8 cellular contexts compared by ENCODE assay signal in the genomic region with DNA sequence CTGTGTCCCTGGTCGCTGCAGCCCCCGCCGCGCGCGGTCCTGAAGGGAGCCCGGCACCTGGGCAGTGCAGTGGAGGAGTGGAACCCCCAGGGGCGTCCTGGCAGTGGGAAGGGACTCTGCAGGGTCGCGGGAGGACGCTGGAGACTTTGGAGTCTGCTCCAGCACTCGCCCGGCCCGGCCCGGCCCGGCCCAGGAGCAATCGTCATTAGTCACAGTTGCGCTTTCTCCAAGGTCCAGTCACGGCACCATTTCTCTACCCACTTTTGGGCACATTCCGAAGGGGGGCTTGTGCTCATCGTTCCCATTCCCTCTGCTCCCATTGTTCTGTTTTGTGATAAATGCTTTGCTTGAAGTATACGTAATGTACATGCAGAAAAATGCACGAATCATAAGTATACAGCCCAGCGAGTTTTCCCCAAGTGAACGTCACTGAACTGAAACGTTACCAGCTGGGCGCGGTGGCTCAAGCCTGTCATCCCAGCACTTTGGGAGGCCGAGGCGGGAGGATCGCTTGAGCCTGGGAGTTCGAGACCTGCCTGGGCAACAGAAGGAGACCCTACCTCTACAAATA. TPM values are rescaled to one million over a fixed set of nuclear protein-coding genes. Genes with fewer than 3 reads are reported as not detected.
A peak's percentile ranks its signal among the peaks of the same experiment; 100 is the strongest.
DNase-seq lines count a peak whose midpoint lies in the region; ATAC-seq and TF ChIP-seq lines count a peak whose summit lies in the region.

No MANE protein-coding gene starts in this region.

- H3K4me3 Mint-ChIP-seq in activated CD8-positive, alpha-beta T cell treated with anti-CD3 and anti-CD28 coated beads, Interleukin-2, amount 10 ng/mL, durations not matched to agents 7 days and 5 days: peak overlapping the region; percentile 86

- H3K27me3 ChIP-seq in rectal smooth muscle tissue (ENCODE audit: control insufficient read depth, insufficient read depth, low read length): peaks cover 2% of the 10 kb centered on the region

- ATAC-seq in HG03439 (IDR thresholded peaks at IDR 0.05; ENCODE audit: unreplicated experiment) (peak; percentile 29), Right ventricle myocardium superior (ENCODE audit: poor library complexity) (peak; percentile 26)
- ATAC-seq in activated CD8-positive, alpha-beta T cell treated with anti-CD3 and anti-CD28 coated beads, Interleukin-2, amount 10 ng/mL, durations not matched to agents 7 days and 5 days: no peak

- no peak for TF ChIP-seq CTCF in GM10248 (IDR thresholded peaks at IDR 0.05; ENCODE audit: control extremely low read depth, extremely low read depth, low read depth, missing control alignments)

- peaks cover 24% of the 10 kb centered on the region for H3K36me3 ChIP-seq in rectal smooth muscle tissue (ENCODE audit: control insufficient read depth, insufficient read depth, low read length)

- H3K9ac ChIP-seq in rectal smooth muscle tissue (ENCODE audit: low read length): peak overlapping the region; percentile 32

- peak overlapping the region; percentile 81 for H3K27ac ChIP-seq in rectal smooth muscle tissue (ENCODE audit: low read depth, low read length)

- DNase-seq in NCI-H82 (lab: John Stamatoyannopoulos, UW) (peak; percentile 29), NCI-H82 treated with DMSO at 0.1 percent for 48 hours (lab: John Stamatoyannopoulos, UW; ENCODE audit: unreplicated experiment) (no peak), Right ventricle myocardium superior (no peak), GM10248 (ENCODE audit: extremely low spot score) (no peak), SIG-M5 (lab: John Stamatoyannopoulos, UW) (no peak)
- no peak for DNase-seq in activated CD8-positive, alpha-beta T cell treated with anti-CD3 and anti-CD28 coated beads, Interleukin-2, amount 10 ng/mL, durations not matched to agents 7 days and 5 days

- CTCF ChIA-PET in activated CD8-positive, alpha-beta T cell treated with anti-CD3 and anti-CD28 coated beads, Interleukin-2, amount 10 ng/mL, durations not matched to agents 7 days and 5 days (lab: Charles Lee): interaction anchor here (0.9 kb wide), 1 partner anchor 12 kb away, joined by 3 read pairs; no protein-coding TSS in a partner anchor
- CTCF ChIA-PET in GM10248 (lab: Yijun Ruan, JAX): interaction anchor here (1.2 to 1.5 kb wide), 2 partner anchors 20 to 25 kb away, joined by 4 to 5 read pairs; no protein-coding TSS in a partner anchor

- H3K9me3 Mint-ChIP-seq in activated CD8-positive, alpha-beta T cell treated with anti-CD3 and anti-CD28 coated beads, Interleukin-2, amount 10 ng/mL, durations not matched to agents 7 days and 5 days (ENCODE audit: insufficient read depth): no peaks in the 10 kb centered on the region

- H3K4me1 Mint-ChIP-seq in activated CD8-positive, alpha-beta T cell treated with anti-CD3 and anti-CD28 coated beads, Interleukin-2, amount 10 ng/mL, durations not matched to agents 7 days and 5 days (ENCODE audit: low read depth): peaks cover 31% of the 10 kb centered on the region

- peak overlapping the region; percentile 84 for H3K27ac Mint-ChIP-seq in activated CD8-positive, alpha-beta T cell treated with anti-CD3 and anti-CD28 coated beads, Interleukin-2, amount 10 ng/mL, durations not matched to agents 7 days and 5 days

- H3K4me3 ChIP-seq in rectal smooth muscle tissue (ENCODE audit: low read length): peak overlapping the region; percentile 78

- peaks cover 2% of the 10 kb centered on the region for H3K4me1 ChIP-seq in rectal smooth muscle tissue (ENCODE audit: control insufficient read depth, insufficient read depth, low read length)

- POLR2A ChIA-PET in activated CD8-positive, alpha-beta T cell treated with anti-CD3 and anti-CD28 coated beads, Interleukin-2, amount 10 ng/mL, durations not matched to agents 7 days and 5 days (lab: Charles Lee): no interaction called here
- POLR2A ChIA-PET in GM10248 (lab: Yijun Ruan, JAX): interaction anchor here (0.6 kb wide), 1 partner anchor 10 kb away, joined by 5 read pairs; no protein-coding TSS in a partner anchor

- H3K27me3 Mint-ChIP-seq in activated CD8-positive, alpha-beta T cell treated with anti-CD3 and anti-CD28 coated beads, Interleukin-2, amount 10 ng/mL, durations not matched to agents 7 days and 5 days (ENCODE audit: low read depth): no peaks in the 10 kb centered on the region

- H3K36me3 Mint-ChIP-seq in activated CD8-positive, alpha-beta T cell treated with anti-CD3 and anti-CD28 coated beads, Interleukin-2, amount 10 ng/mL, durations not matched to agents 7 days and 5 days (ENCODE audit: low read depth): peaks cover 46% of the 10 kb centered on the region

- intact Hi-C loops in Right ventricle myocardium superior (cut with DNase I): no loop called here

RNA-seq across cellular contexts. Expression of a gene that starts 1.0 kb away (rescaled TPM):
- total RNA-seq in activated CD8-positive, alpha-beta T cell treated with anti-CD3 and anti-CD28 coated beads, Interleukin-2, amount 10 ng/mL, durations not matched to agents 7 days and 5 days: 10 to 100 TPM; 19.1 to 20.8 TPM
- 11.5 TPM for total RNA-seq in Right ventricle myocardium superior

RNA-seq across cellular contexts. Expression of a gene that starts 12.1 kb away (rescaled TPM):
- total RNA-seq in activated CD8-positive, alpha-beta T cell treated with anti-CD3 and anti-CD28 coated beads, Interleukin-2, amount 10 ng/mL, durations not matched to agents 7 days and 5 days: 10 to 100 TPM; 11.8 to 12.6 TPM
- total RNA-seq in Right ventricle myocardium superior: 8.6 TPM

RNA-seq across cellular contexts. Expression of a gene that starts 23.0 kb away (rescaled TPM):
- 10 to 100 TPM; 22.8 to 23.0 TPM for total RNA-seq in activated CD8-positive, alpha-beta T cell treated with anti-CD3 and anti-CD28 coated beads, Interleukin-2, amount 10 ng/mL, durations not matched to agents 7 days and 5 days
- 111 TPM for total RNA-seq in Right ventricle myocardium superior

RNA-seq across cellular contexts. Expression of a gene that starts 45.9 kb away (rescaled TPM):
- total RNA-seq in activated CD8-positive, alpha-beta T cell treated with anti-CD3 and anti-CD28 coated beads, Interleukin-2, amount 10 ng/mL, durations not matched to agents 7 days and 5 days: 10 to 100 TPM; 36.5 to 41.7 TPM
- total RNA-seq in Right ventricle myocardium superior: 11.7 TPM
